Comparison of ENCODE assay signal across 21 cellular contexts in genomic region chr2:8154270-8154669, GRCh38.
DNase-seq lines count a peak whose midpoint lies in the region; ATAC-seq, FAIRE-seq and TF ChIP-seq lines count a peak whose summit lies in the region.
"Had no signal": no experiment of that assay in that cellular context is flagged by ENCODE, and none has a peak within 500 bp of the region (broad histone marks: within the 10 kb centered on the region; RNA-seq: fewer than 3 reads in every experiment).

No MANE protein-coding gene starts in this region.

- H3K27me3 ChIP-seq in ACC112 (ENCODE audit: insufficient read depth, low read length) = no peaks in the 10 kb centered on the region
- no peaks in the 10 kb centered on the region for H3K27me3 ChIP-seq in bronchial epithelial cell (ENCODE audit: control insufficient read depth, insufficient read depth, low read length)
- H3K27me3 ChIP-seq in vagina = no peaks in the 10 kb centered on the region
- H3K27me3 ChIP-seq: heart right ventricle, right atrium auricular region, transverse colon had no signal

- TF ChIP-seq CTCF in bronchial epithelial cell (IDR thresholded peaks at IDR 0.05; ENCODE audit: insufficient read depth, low read length, severe bottlenecking) = no peak
- TF ChIP-seq CTCF in vagina (IDR thresholded peaks at IDR 0.05) = no peak

- H3K79me2 ChIP-seq in ACC112 (ENCODE audit: control insufficient read depth, insufficient read depth, low read length, unreplicated experiment) = no peaks in the 10 kb centered on the region

- DNase-seq in T-helper 1 cell = no peak
- DNase-seq in RCC 7860 (ENCODE audit: low spot score) = peak; percentile 23
- peak; percentile 26 for DNase-seq in bronchial epithelial cell (ENCODE audit: low read depth)
- DNase-seq in left colon = no peak
- DNase-seq in vagina (ENCODE audit: extremely low spot score in 2 of 2) = no peak
- DNase-seq: activated gamma-delta T cell; C1 segment of cervical spinal cord; heart right ventricle; NCI-H1092 treated with DMSO at 0.1 percent for 48 hours; NCI-H2081; stimulated activated naive CD4-positive, alpha-beta T cell; transverse colon had no signal

- H3K4me1 Mint-ChIP-seq in T-helper 1 cell treated with Interleukin-12 subunit alpha and Interleukin-12 subunit beta and Interleukin-4 antibody, amounts not matched to agents 30 μg/mL and 1 μg/mL, for 36 hours (ENCODE audit: low read depth) = peaks cover 34% of the 10 kb centered on the region

- no peak for ATAC-seq in left colon
- no peak for ATAC-seq in HG03439 (IDR thresholded peaks at IDR 0.05; ENCODE audit: unreplicated experiment)
- ATAC-seq: K562 had no signal

- peak overlapping the region; percentile 49 for H3K27ac Mint-ChIP-seq in T-helper 1 cell treated with Interleukin-12 subunit alpha and Interleukin-12 subunit beta and Interleukin-4 antibody, amounts not matched to agents 30 μg/mL and 1 μg/mL, for 36 hours

- H3K27me3 Mint-ChIP-seq in T-helper 1 cell treated with Interleukin-12 subunit alpha and Interleukin-12 subunit beta and Interleukin-4 antibody, amounts not matched to agents 30 μg/mL and 1 μg/mL, for 36 hours (ENCODE audit: low read depth) = no peaks in the 10 kb centered on the region

- peaks cover 24% of the 10 kb centered on the region for H3K9me3 Mint-ChIP-seq in T-helper 1 cell treated with Interleukin-12 subunit alpha and Interleukin-12 subunit beta and Interleukin-4 antibody, amounts not matched to agents 30 μg/mL and 1 μg/mL, for 36 hours

- intact Hi-C loops in left colon (cut with DNase I, micrococcal nuclease) = no loop called here
- intact Hi-C loops in vagina (cut with DNase I) = no loop called here

- H3K36me3 ChIP-seq in ACC112 (ENCODE audit: insufficient read depth, low read length) (no peaks in the 10 kb centered on the region), bronchial epithelial cell (ENCODE audit: control insufficient read depth, insufficient read depth, low read length) (no peaks in the 10 kb centered on the region), vagina (no peaks in the 10 kb centered on the region)
- H3K36me3 ChIP-seq: heart right ventricle, right atrium auricular region, transverse colon had no signal

- FAIRE-seq in RCC 7860 (lab: Jason Lieb, UNC) = no peak
- FAIRE-seq in bronchial epithelial cell (lab: Jason Lieb, UNC) = no peak
- FAIRE-seq: A204.1, colon, endometrium, K562 had no signal

- H3K27ac ChIP-seq in ACC112 (ENCODE audit: low read depth, low read length) (peak overlapping the region; percentile 82), vagina (no peak overlapping the region)
- H3K27ac ChIP-seq: heart right ventricle, right atrium auricular region, transverse colon, VCaP had no signal

- H3K4me3 Mint-ChIP-seq in T-helper 1 cell treated with Interleukin-12 subunit alpha and Interleukin-12 subunit beta and Interleukin-4 antibody, amounts not matched to agents 30 μg/mL and 1 μg/mL, for 36 hours = no peak overlapping the region

- H3K4me3 ChIP-seq in ACC112 (ENCODE audit: low read depth, low read length) (no peak overlapping the region), bronchial epithelial cell (ENCODE audit: low read depth, low read length) (no peak overlapping the region), vagina (no peak overlapping the region)
- H3K4me3 ChIP-seq: heart right ventricle, K562, right atrium auricular region, transverse colon had no signal

- H2AFZ ChIP-seq in ACC112 (ENCODE audit: low read length, unreplicated experiment) = no peak overlapping the region

- H3K9me3 ChIP-seq in vagina = no peaks in the 10 kb centered on the region
- H3K9me3 ChIP-seq: right atrium auricular region, transverse colon had no signal

- TF ChIP-seq POLR2A in vagina (IDR thresholded peaks at IDR 0.05) = no peak

- H3K4me1 ChIP-seq in ACC112 (ENCODE audit: control insufficient read depth, insufficient read depth, low read length, unreplicated experiment) (peaks cover 13% of the 10 kb centered on the region), vagina (no peaks in the 10 kb centered on the region)
- H3K4me1 ChIP-seq: right atrium auricular region had no signal

- peaks cover 5% of the 10 kb centered on the region for H3K36me3 Mint-ChIP-seq in T-helper 1 cell treated with Interleukin-12 subunit alpha and Interleukin-12 subunit beta and Interleukin-4 antibody, amounts not matched to agents 30 μg/mL and 1 μg/mL, for 36 hours (ENCODE audit: low read depth)

Comparison
In these comparisons a context has a peak if more than half of its experiments do, and no peak if none do; other contexts are left out.
1. DNase-seq: peak in RCC 7860 (single experiment) and bronchial epithelial cell (single experiment); none in T-helper 1 cell (0 of 5), left colon (0 of 2) and vagina (0 of 2).